10 cellular contexts compared by ENCODE assay signal in genomic region chr6:169905041-169905807, GRCh38.
A peak's percentile ranks its signal among the peaks of the same experiment; 100 is the strongest.
DNase-seq lines count a peak whose midpoint lies in the region; ATAC-seq and TF ChIP-seq lines count a peak whose summit lies in the region.
"Had no signal": no experiment of that assay in that cellular context is flagged by ENCODE, and none has a peak within 500 bp of the region (broad histone marks: within the 10 kb centered on the region; RNA-seq: fewer than 3 reads in every experiment).

No MANE protein-coding gene starts in this region.

- no peaks in the 10 kb centered on the region for H3K36me3 ChIP-seq in adipocyte (ENCODE audit: control insufficient read depth, insufficient read depth, low read length, severe bottlenecking)
- H3K36me3 ChIP-seq: neural progenitor cell had no signal

- H3K4me1 ChIP-seq in adipocyte (ENCODE audit: control insufficient read depth, insufficient read depth, low read length), result no peaks in the 10 kb centered on the region

- no peak for TF ChIP-seq CTCF in HFF-Myc (IDR thresholded peaks at IDR 0.05; ENCODE audit: low read depth, low read length, missing control alignments)

- H3K27me3 ChIP-seq in adipocyte (replicated peaks; ENCODE audit: control insufficient read depth, insufficient read depth, low read length), result peaks cover 8% of the 10 kb centered on the region
- H3K27me3 ChIP-seq: neural progenitor cell had no signal

- H3K9ac ChIP-seq in adipocyte (ENCODE audit: low read length), result no peak overlapping the region
- H3K9ac ChIP-seq: neural progenitor cell had no signal

- DNase-seq in HFF-Myc (ENCODE audit: extremely low read depth, low read depth) (peak; percentile 24), adipocyte (ENCODE audit: low read depth) (peak; percentile 3), left ventricle myocardium superior (no peak), sciatic nerve (ENCODE audit: low spot score) (no peak), NOMO-1 treated with dmso at 0.1 percent for 144 hours (lab: John Stamatoyannopoulos, UW; ENCODE audit: unreplicated experiment) (no peak), SW 1271 (lab: John Stamatoyannopoulos, UW) (no peak), NCI-H146 (lab: John Stamatoyannopoulos, UW) (no peak)

- intact Hi-C loops in left ventricle myocardium superior (cut with micrococcal nuclease), result no loop called here
- intact Hi-C loops in sciatic nerve (cut with DNase I), result no loop called here

- no peaks in the 10 kb centered on the region for H3K9me3 ChIP-seq in adipocyte (ENCODE audit: control insufficient read depth, low read length)

- ATAC-seq in left ventricle myocardium superior (peak; percentile 76), sciatic nerve (peak; percentile 82), HG03025 (IDR thresholded peaks at IDR 0.05; ENCODE audit: low FRiP score, unreplicated experiment) (no peak)

- H3K4me3 ChIP-seq in HFF-Myc (replicated peaks; ENCODE audit: low read depth, low read length) (no peak overlapping the region), adipocyte (ENCODE audit: low read length) (no peak overlapping the region)
- H3K4me3 ChIP-seq: neural progenitor cell, SK-N-MC had no signal

Comparison
In these comparisons a context has a peak if more than half of its experiments do, and no peak if none do; other contexts are left out.
1. DNase-seq: peak in HFF-Myc (single experiment) and adipocyte (single experiment); none in left ventricle myocardium superior (single experiment), sciatic nerve (single experiment), NOMO-1 treated with dmso at 0.1 percent for 144 hours (single experiment), SW 1271 (0 of 2) and NCI-H146 (single experiment).